27 cellular contexts compared by ENCODE assay signal in the genomic region with DNA sequence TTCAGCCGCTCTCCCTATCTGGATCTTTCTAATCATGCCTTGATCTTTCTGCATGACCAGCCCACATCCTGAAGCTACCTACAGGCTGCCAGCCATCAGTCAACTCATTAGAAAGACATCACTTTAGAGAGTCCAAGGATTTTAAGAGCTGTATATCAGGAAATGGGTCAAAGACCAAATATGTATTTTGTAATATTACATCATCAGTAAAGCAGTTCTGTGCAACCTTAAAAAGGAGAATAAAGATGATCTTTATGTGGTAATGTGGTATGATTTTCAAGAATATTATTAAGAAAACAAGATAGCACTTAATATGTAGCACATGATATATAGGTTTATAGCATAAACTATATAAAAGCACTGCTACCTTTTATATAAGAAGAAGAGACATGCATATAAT. TPM values are rescaled to one million over a fixed set of nuclear protein-coding genes. Genes with fewer than 3 reads are reported as not detected.
A peak's percentile ranks its signal among the peaks of the same experiment; 100 is the strongest.
DNase-seq lines count a peak whose midpoint lies in the region; ATAC-seq, FAIRE-seq and TF ChIP-seq lines count a peak whose summit lies in the region.
"Had no signal": no experiment of that assay in that cellular context is flagged by ENCODE, and none has a peak within 500 bp of the region (broad histone marks: within the 10 kb centered on the region; RNA-seq: fewer than 3 reads in every experiment).

No MANE protein-coding gene starts in this region.

- ATAC-seq in HepG2 (no peak), right lobe of liver (no peak), PC-3 (0 out of 2 replicates have a peak, but pooled peaks have one; percentile 22)
- ATAC-seq: activated CD8-positive, alpha-beta memory T cell treated with anti-CD3 and anti-CD28 coated beads, Interleukin-2, amount 10 ng/mL, durations not matched to agents 7 days and 5 days; heart left ventricle; T-helper 17 cell had no signal

- intact Hi-C loops in HepG2 (cut with micrococcal nuclease; ENCODE audit: unreplicated experiment), result no loop called here
- intact Hi-C loops in right lobe of liver (cut with DNase I), result no loop called here
- intact Hi-C loops in PC-3 (cut with micrococcal nuclease), result no loop called here

- DNase-seq in HepG2 (ENCODE audit: low spot score), result no peak
- DNase-seq in right lobe of liver, result no peak
- no peak for DNase-seq in PC-3
- DNase-seq in DMS53 (lab: John Stamatoyannopoulos, UW), result no peak
- no peak for DNase-seq in NCI-H82 treated with DMSO at 0.1 percent for 48 hours (lab: John Stamatoyannopoulos, UW; ENCODE audit: unreplicated experiment)
- DNase-seq in H54 (ENCODE audit: insufficient read length, low spot score), result no peak
- DNase-seq: activated CD8-positive, alpha-beta memory T cell treated with anti-CD3 and anti-CD28 coated beads, Interleukin-2, amount 10 ng/mL, durations not matched to agents 7 days and 5 days; effector CD4-positive, alpha-beta T cell; GM23248; heart left ventricle; Kasumi-1; mesendoderm; NCI-H1048; NCI-H187 treated with DMSO at 0.1 percent for 48 hours; NCI-H526 treated with DMSO at 0.1 percent for 48 hours; ovary; spleen; stimulated activated CD4-positive, alpha-beta T cell treated with anti-CD3 and anti-CD28 coated beads, Interleukin-4, amount 100 ng/mL, for 1 hour; stimulated activated naive CD4-positive, alpha-beta T cell treated with Interleukin-2 at 50 U/mL for 16 hours; T-helper 17 cell; testis had no signal

- TF ChIP-seq CTCF in HepG2 (CRISPR knock-in tag; IDR thresholded peaks at IDR 0.05) (no peak), right lobe of liver (IDR thresholded peaks at IDR 0.05) (no peak), PC-3 (conservative IDR thresholded peaks at IDR 0.05; ENCODE audit: low read depth, low read length) (no peak)

- H3K4me2 ChIP-seq in HepG2 (ENCODE audit: low read depth, low read length), result no peak overlapping the region
- H3K4me2 ChIP-seq in PC-3 (ENCODE audit: low read length), result no peak overlapping the region

- POLR2A ChIA-PET in HepG2 (lab: Yijun Ruan, JAX) (no interaction called here), PC-3 (lab: Charles Lee; ENCODE audit: unreplicated experiment) (interaction anchor here (0.6 kb wide), 1 partner anchor 233 kb away, joined by 14 read pairs; no protein-coding TSS in a partner anchor)

- no peak for TF ChIP-seq RAD21 in HepG2 (CRISPR knock-in tag; IDR thresholded peaks at IDR 0.05)

- no peak for FAIRE-seq in HepG2 (lab: Jason Lieb, UNC)
- FAIRE-seq in H54 (lab: Jason Lieb, UNC), result no peak
- FAIRE-seq: G401.6, GM18507, HTR-8/SVneo had no signal

- no peak overlapping the region for H3K4me3 ChIP-seq in HepG2 (replicated peaks in 1 of 3; ENCODE audit: insufficient read depth in 1 of 3, low read depth in 2 of 3, low read length in 3 of 3)
- H3K4me3 ChIP-seq in right lobe of liver, result no peak overlapping the region
- H3K4me3 ChIP-seq in PC-3 (ENCODE audit: low read length), result no peak overlapping the region
- H3K4me3 ChIP-seq: GM23248, heart left ventricle, ovary, SJSA1, spleen, testis had no signal

- H3K9me3 ChIP-seq in HepG2 (ENCODE audit: low read length) (no peaks in the 10 kb centered on the region), right lobe of liver (no peaks in the 10 kb centered on the region), PC-3 (ENCODE audit: low read length) (no peaks in the 10 kb centered on the region)
- H3K9me3 ChIP-seq: ovary, SJSA1, testis had no signal

- H3K4me1 ChIP-seq in HepG2 (ENCODE audit: insufficient read depth, low read length) (peaks cover 4% of the 10 kb centered on the region), right lobe of liver (no peaks in the 10 kb centered on the region), PC-3 (ENCODE audit: insufficient read depth, low read length) (0 out of 2 replicates have a peak, but pooled peaks cover under 1% of the 10 kb centered on the region)
- H3K4me1 ChIP-seq: heart left ventricle, SJSA1, testis had no signal

- H3K9ac ChIP-seq in HepG2 (ENCODE audit: insufficient read depth, low read depth, low read length) (no peak overlapping the region), PC-3 (ENCODE audit: low read length) (no peak overlapping the region)
- H3K9ac ChIP-seq: GM23248 had no signal

- TF ChIP-seq POLR2A in HepG2 (IDR thresholded peaks at IDR 0.05; ENCODE audit: insufficient read depth in 1 of 2, low read depth in 2 of 2, low read length in 2 of 2), result no peak
- TF ChIP-seq POLR2A in right lobe of liver (IDR thresholded peaks at IDR 0.05), result no peak
- no peak for TF ChIP-seq POLR2A in H54 (IDR thresholded peaks at IDR 0.05; ENCODE audit: low read depth, low read length)

- H3K9me2 ChIP-seq in PC-3 (replicated peaks; ENCODE audit: low read length), result no peaks in the 10 kb centered on the region

- WGBS in HepG2 (ENCODE audit: low lambda C conversion rate), result 100% methylated on average over 1 of the region's 1 CpG
- 100% methylated on average over 1 of the region's 1 CpG for WGBS in right lobe of liver (ENCODE audit: insufficient coverage, low coverage, low lambda C conversion rate, missing lambda C conversion rate)

- CTCF ChIA-PET in HepG2 (lab: Yijun Ruan, JAX; ENCODE audit: low intra/inter-chr PET ratio, low total read pairs), result no interaction called here
- CTCF ChIA-PET in PC-3 (lab: Charles Lee), result no interaction called here

- in situ Hi-C loops in HepG2 (cut with HindIII; ENCODE audit: extremely low pct_ligation_motif_present, low pct_unique_long_range_greater_than_20kb), result no loop called here

- H3K27ac ChIP-seq in HepG2 (ENCODE audit: extremely low read length, insufficient read depth, low read length) (no peak overlapping the region), right lobe of liver (no peak overlapping the region), PC-3 (ENCODE audit: low read length) (no peak overlapping the region), layer of hippocampus (ENCODE audit: low read depth, low read length) (peak overlapping the region; percentile 19)
- H3K27ac ChIP-seq: C4-2B, GM23248, heart left ventricle, ovary, SJSA1, testis had no signal

- H4K20me1 ChIP-seq in HepG2 (ENCODE audit: insufficient read depth, low read length), result no peaks in the 10 kb centered on the region
- H4K20me1 ChIP-seq in PC-3 (ENCODE audit: low read length), result no peaks in the 10 kb centered on the region

- TF ChIP-seq EP300 in HepG2 (IDR thresholded peaks at IDR 0.05; ENCODE audit: low read depth in 2 of 2, low read length in 2 of 2), result no peak
- no peak for TF ChIP-seq EP300 in HepG2 (CRISPR knock-in tag; IDR thresholded peaks at IDR 0.05; ENCODE audit: borderline replicate concordance)

- peaks cover 1% of the 10 kb centered on the region for H3K79me2 ChIP-seq in HepG2 (ENCODE audit: insufficient read depth, low read length)
- H3K79me2 ChIP-seq in PC-3 (ENCODE audit: low read length), result no peaks in the 10 kb centered on the region

- H3K27me3 ChIP-seq in HepG2 (ENCODE audit: control insufficient read depth in 1 of 2, insufficient read depth in 2 of 2, low read length in 2 of 2) (no peaks in the 10 kb centered on the region), right lobe of liver (no peaks in the 10 kb centered on the region), PC-3 (ENCODE audit: low read length) (no peaks in the 10 kb centered on the region), layer of hippocampus (ENCODE audit: control insufficient read depth, insufficient read depth, low read length) (no peaks in the 10 kb centered on the region)
- H3K27me3 ChIP-seq: heart left ventricle, ovary, SJSA1, spleen, testis had no signal

- H3F3A ChIP-seq in PC-3 (ENCODE audit: low read length, unreplicated experiment), result no peaks in the 10 kb centered on the region

- no peak overlapping the region for H2AFZ ChIP-seq in HepG2 (ENCODE audit: low read length)
- no peak overlapping the region for H2AFZ ChIP-seq in PC-3 (ENCODE audit: low read length)
- H2AFZ ChIP-seq: GM23248 had no signal

- H3K36me3 ChIP-seq in HepG2 (replicated peaks in 1 of 2; ENCODE audit: control insufficient read depth in 1 of 2, insufficient read depth in 2 of 2, low read length in 2 of 2) (peaks cover 2 to 19% of the 10 kb centered on the region in 2 experiments; a peak in 3 of 5 replicates), right lobe of liver (peaks cover 0 to 5% (median 0%) of the 10 kb centered on the region in 4 donors), PC-3 (ENCODE audit: low read depth, low read length) (peaks cover 7% of the 10 kb centered on the region)
- H3K36me3 ChIP-seq: ovary had no signal

- BruUV-seq in HepG2 (replicated peaks; lab: Mats Ljungman, UMichigan) (no TSS peak), PC-3 (replicated peaks; lab: Mats Ljungman, UMichigan) (no TSS peak)

RNA-seq across cellular contexts. Expression of a gene that starts 47.6 kb away (rescaled TPM):
- 27.4 and 40.8 TPM in 2 replicates for total RNA-seq in HepG2 (2016; rRNA removed; fragmentation: Illumina TruSeq; extraction: Trizol)
- 13.4 and 16.0 TPM in 2 replicates for total RNA-seq in HepG2 (2016; cell fraction: cytosol; rRNA removed; fragmentation: Illumina TruSeq; extraction: Trizol; ENCODE audit: low read depth)
- total RNA-seq in HepG2 (2016; cell fraction: insoluble cytoplasmic fraction; rRNA removed; fragmentation: Illumina TruSeq; extraction: Trizol), result 25.9 and 40.2 TPM in 2 replicates
- total RNA-seq in HepG2 (2016; cell fraction: membrane; rRNA removed; fragmentation: Illumina TruSeq; extraction: Trizol), result 8.9 and 10.3 TPM in 2 replicates
- total RNA-seq in HepG2 (2016; cell fraction: nucleus; rRNA removed; fragmentation: Illumina TruSeq; extraction: Trizol), result 46.2 and 56.7 TPM in 2 replicates
- polyA plus RNA-seq in HepG2 (2011; rRNA removed), result 8.3 and 8.9 TPM in 2 replicates
- 3.4 and 6.7 TPM in 2 replicates for polyA plus RNA-seq in HepG2 (2011; cell fraction: cytosol; rRNA removed)
- polyA plus RNA-seq in HepG2 (2011; cell fraction: nucleus; rRNA removed), result 6.1 and 9.3 TPM in 2 replicates
- 6.4 and 6.7 TPM in 2 replicates for polyA plus RNA-seq in HepG2 (2012)
- polyA plus RNA-seq in HepG2 (2016; cell fraction: cytosol; fragmentation: Illumina TruSeq; extraction: Trizol; ENCODE audit: low read depth), result 0.55 and 0.59 TPM in 2 replicates
- polyA plus RNA-seq in HepG2 (2016; cell fraction: insoluble cytoplasmic fraction; fragmentation: Illumina TruSeq; extraction: Trizol; ENCODE audit: low read depth), result 8.2 and 8.3 TPM in 2 replicates
- 1.1 and 1.5 TPM in 2 replicates for polyA plus RNA-seq in HepG2 (2016; cell fraction: membrane; fragmentation: Illumina TruSeq; extraction: Trizol; ENCODE audit: low read depth)
- 22.6 and 23.4 TPM in 2 replicates for polyA plus RNA-seq in HepG2 (2016; cell fraction: nucleus; fragmentation: Illumina TruSeq; extraction: Trizol; ENCODE audit: insufficient read depth, low read depth)
- polyA minus RNA-seq in HepG2 (2011; rRNA and poly(A)+ RNA removed; ENCODE audit: low replicate concordance), result 19.9 and 29.7 TPM in 2 replicates
- polyA minus RNA-seq in HepG2 (2011; cell fraction: cytosol; rRNA and poly(A)+ RNA removed), result 16.4 and 22.7 TPM in 2 replicates
- polyA minus RNA-seq in HepG2 (2011; cell fraction: nucleus; rRNA and poly(A)+ RNA removed), result 19.2 and 20.5 TPM in 2 replicates
- 10 to 100 TPM; 19.1 to 32.2 (median 23.3) TPM for total RNA-seq in right lobe of liver
- total RNA-seq in PC-3 (2014; rRNA removed), result 20.4 and 24.0 TPM in 2 replicates

RNA-seq across cellular contexts. Expression of a gene that starts 48.9 kb away (rescaled TPM):
- 18.8 and 23.5 TPM in 2 replicates for total RNA-seq in HepG2 (2016; rRNA removed; fragmentation: Illumina TruSeq; extraction: Trizol)
- total RNA-seq in HepG2 (2016; cell fraction: cytosol; rRNA removed; fragmentation: Illumina TruSeq; extraction: Trizol; ENCODE audit: low read depth), result 2.2 and 2.6 TPM in 2 replicates
- 18.7 and 25.4 TPM in 2 replicates for total RNA-seq in HepG2 (2016; cell fraction: insoluble cytoplasmic fraction; rRNA removed; fragmentation: Illumina TruSeq; extraction: Trizol)
- total RNA-seq in HepG2 (2016; cell fraction: membrane; rRNA removed; fragmentation: Illumina TruSeq; extraction: Trizol), result 10.3 and 10.4 TPM in 2 replicates
- total RNA-seq in HepG2 (2016; cell fraction: nucleus; rRNA removed; fragmentation: Illumina TruSeq; extraction: Trizol), result 33.3 and 34.8 TPM in 2 replicates
- 16.0 and 22.0 TPM in 2 replicates for polyA plus RNA-seq in HepG2 (2011; rRNA removed)
- polyA plus RNA-seq in HepG2 (2011; cell fraction: cytosol; rRNA removed), result 6.5 and 12.0 TPM in 2 replicates
- polyA plus RNA-seq in HepG2 (2011; cell fraction: nucleus; rRNA removed), result 13.3 and 16.1 TPM in 2 replicates
- polyA plus RNA-seq in HepG2 (2012), result 12.7 and 13.2 TPM in 2 replicates
- 2.0 and 2.8 TPM in 2 replicates for polyA plus RNA-seq in HepG2 (2016; cell fraction: cytosol; fragmentation: Illumina TruSeq; extraction: Trizol; ENCODE audit: low read depth)
- polyA plus RNA-seq in HepG2 (2016; cell fraction: insoluble cytoplasmic fraction; fragmentation: Illumina TruSeq; extraction: Trizol; ENCODE audit: low read depth), result 12.7 and 16.6 TPM in 2 replicates
- polyA plus RNA-seq in HepG2 (2016; cell fraction: membrane; fragmentation: Illumina TruSeq; extraction: Trizol; ENCODE audit: low read depth), result 6.5 and 6.9 TPM in 2 replicates
- polyA plus RNA-seq in HepG2 (2016; cell fraction: nucleus; fragmentation: Illumina TruSeq; extraction: Trizol; ENCODE audit: insufficient read depth, low read depth), result 37.2 and 44.6 TPM in 2 replicates
- 5.6 TPM in 2 replicates for polyA minus RNA-seq in HepG2 (2011; rRNA and poly(A)+ RNA removed; ENCODE audit: low replicate concordance)
- polyA minus RNA-seq in HepG2 (2011; cell fraction: cytosol; rRNA and poly(A)+ RNA removed), result 7.3 and 9.6 TPM in 2 replicates
- polyA minus RNA-seq in HepG2 (2011; cell fraction: nucleus; rRNA and poly(A)+ RNA removed), result 39.4 and 47.2 TPM in 2 replicates
- total RNA-seq in right lobe of liver, result 1 to 10 TPM; 5.2 to 8.7 (median 7.4) TPM
- total RNA-seq in PC-3 (2014; rRNA removed), result 6.4 and 7.5 TPM in 2 replicates
